1 cellular context compared by ENCODE assay signal in genomic region chr10:80517416-80518142, GRCh38.
TF ChIP-seq lines count a peak whose summit lies in the region.

No MANE protein-coding gene starts in this region.

TF ChIP-seq in HepG2, 621 proteins besides CTCF, POLR2A, EP300 and RAD21:
- TF ChIP-seq AGO2 (optimal IDR thresholded peaks at IDR 0.05; ENCODE audit: low read depth, low read length) (peak; percentile 3), ZNF670 (CRISPR knock-in tag; IDR thresholded peaks at IDR 0.05; ENCODE audit: borderline replicate concordance) (no peak)
